2 cellular contexts compared by ENCODE assay signal in the genomic region with DNA sequence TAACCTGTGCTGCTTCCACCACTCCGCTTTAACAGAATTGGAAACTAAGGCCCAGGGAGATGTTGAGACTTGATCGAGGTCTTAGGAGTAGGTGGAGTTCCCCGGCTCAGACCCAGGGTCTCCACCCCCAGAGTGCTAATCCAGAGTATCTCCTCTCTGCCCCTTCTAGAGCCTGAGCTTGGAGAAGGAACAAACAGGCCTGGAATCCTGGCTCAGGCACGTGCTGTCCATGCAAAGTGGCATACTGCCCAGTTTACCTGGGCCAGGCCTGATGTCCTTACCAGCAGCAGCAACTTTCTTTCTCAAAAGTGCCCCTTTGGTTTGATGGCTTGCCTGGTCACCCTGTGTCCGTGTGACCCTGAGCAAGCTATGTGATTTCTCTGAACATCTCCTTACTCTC.
TF ChIP-seq lines count a peak whose summit lies in the region.

No MANE protein-coding gene starts in this region.

TF ChIP-seq in K562, 482 proteins besides CTCF, POLR2A, EP300 and RAD21:
- 0 out of 2 replicates have a peak, but pooled peaks have one; percentile 27 for TF ChIP-seq NR2C1 (IDR thresholded peaks at IDR 0.05)
- no peak for TF ChIP-seq NR2C1 (tag; IDR thresholded peaks at IDR 0.05)
- no peak for TF ChIP-seq KLF10 (CRISPR knock-in tag; IDR thresholded peaks at IDR 0.05)

TF ChIP-seq in WTC11, 78 proteins besides CTCF, POLR2A, EP300 and RAD21:
- TF ChIP-seq TCF7 (CRISPR knock-in tag; IDR thresholded peaks at IDR 0.05; ENCODE audit: low read depth) (no peak), NFE2L1 (CRISPR knock-in tag; IDR thresholded peaks at IDR 0.05) (no peak), GRHL2 (CRISPR knock-in tag; IDR thresholded peaks at IDR 0.05; ENCODE audit: insufficient replicate concordance, severe bottlenecking) (no peak), EMX1 (CRISPR knock-in tag; IDR thresholded peaks at IDR 0.05) (no peak), JAZF1 (CRISPR knock-in tag; IDR thresholded peaks at IDR 0.05) (no peak), SMAD4 (CRISPR knock-in tag; IDR thresholded peaks at IDR 0.05) (no peak), FOXP1 (CRISPR knock-in tag; IDR thresholded peaks at IDR 0.05; ENCODE audit: borderline replicate concordance) (no peak), ATF2 (CRISPR knock-in tag; IDR thresholded peaks at IDR 0.05; ENCODE audit: borderline replicate concordance, low read depth) (no peak), ESRRA (CRISPR knock-in tag; IDR thresholded peaks at IDR 0.05; ENCODE audit: borderline replicate concordance) (no peak), NR3C1 (CRISPR knock-in tag; conservative IDR thresholded peaks at IDR 0.05; ENCODE audit: low read depth) (no peak), NFYB (CRISPR knock-in tag; conservative IDR thresholded peaks at IDR 0.05; ENCODE audit: low read depth) (no peak), PRDM15 (CRISPR knock-in tag; IDR thresholded peaks at IDR 0.05) (no peak), AR (CRISPR knock-in tag; IDR thresholded peaks at IDR 0.05) (no peak), ZNF232 (CRISPR knock-in tag; IDR thresholded peaks at IDR 0.05) (no peak), GABPB1 (CRISPR knock-in tag; IDR thresholded peaks at IDR 0.05) (no peak)
- TF ChIP-seq, protein P1, sequence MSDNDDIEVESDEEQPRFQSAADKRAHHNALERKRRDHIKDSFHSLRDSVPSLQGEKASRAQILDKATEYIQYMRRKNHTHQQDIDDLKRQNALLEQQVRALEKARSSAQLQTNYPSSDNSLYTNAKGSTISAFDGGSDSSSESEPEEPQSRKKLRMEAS (CRISPR knock-in tag; IDR thresholded peaks at IDR 0.05), result no peak
- TF ChIP-seq, protein P2, sequence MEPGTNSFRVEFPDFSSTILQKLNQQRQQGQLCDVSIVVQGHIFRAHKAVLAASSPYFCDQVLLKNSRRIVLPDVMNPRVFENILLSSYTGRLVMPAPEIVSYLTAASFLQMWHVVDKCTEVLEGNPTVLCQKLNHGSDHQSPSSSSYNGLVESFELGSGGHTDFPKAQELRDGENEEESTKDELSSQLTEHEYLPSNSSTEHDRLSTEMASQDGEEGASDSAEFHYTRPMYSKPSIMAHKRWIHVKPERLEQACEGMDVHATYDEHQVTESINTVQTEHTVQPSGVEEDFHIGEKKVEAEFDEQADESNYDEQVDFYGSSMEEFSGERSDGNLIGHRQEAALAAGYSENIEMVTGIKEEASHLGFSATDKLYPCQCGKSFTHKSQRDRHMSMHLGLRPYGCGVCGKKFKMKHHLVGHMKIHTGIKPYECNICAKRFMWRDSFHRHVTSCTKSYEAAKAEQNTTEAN (CRISPR knock-in tag; IDR thresholded peaks at IDR 0.05), result no peak
- TF ChIP-seq, protein P3, sequence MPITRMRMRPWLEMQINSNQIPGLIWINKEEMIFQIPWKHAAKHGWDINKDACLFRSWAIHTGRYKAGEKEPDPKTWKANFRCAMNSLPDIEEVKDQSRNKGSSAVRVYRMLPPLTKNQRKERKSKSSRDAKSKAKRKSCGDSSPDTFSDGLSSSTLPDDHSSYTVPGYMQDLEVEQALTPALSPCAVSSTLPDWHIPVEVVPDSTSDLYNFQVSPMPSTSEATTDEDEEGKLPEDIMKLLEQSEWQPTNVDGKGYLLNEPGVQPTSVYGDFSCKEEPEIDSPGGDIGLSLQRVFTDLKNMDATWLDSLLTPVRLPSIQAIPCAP (CRISPR knock-in tag; IDR thresholded peaks at IDR 0.05), result no peak
